In the genomic region with DNA sequence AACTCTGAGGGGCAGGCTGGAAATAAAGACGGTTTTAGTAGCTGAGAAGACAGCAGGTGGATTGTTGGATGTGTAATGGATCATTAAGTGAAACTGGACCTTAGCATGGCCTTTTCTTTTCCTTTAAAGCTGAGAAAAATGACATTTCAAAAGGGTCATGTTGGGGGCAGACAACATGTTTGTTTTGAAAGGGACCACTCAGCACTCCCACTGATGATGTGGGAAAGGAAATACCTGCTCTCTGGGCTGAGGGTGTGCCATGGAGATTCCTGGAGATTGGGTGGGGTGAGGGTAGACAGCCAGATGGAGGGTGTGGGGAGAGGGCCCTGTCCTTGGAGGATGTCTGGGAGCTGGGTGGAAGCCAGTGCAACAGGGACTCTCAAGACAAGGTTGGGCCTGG, we compare ENCODE assay signal across 19 cellular contexts.
"Had no signal": no experiment of that assay in that cellular context is flagged by ENCODE, and none has a peak within 500 bp of the region (broad histone marks: within the 10 kb centered on the region; RNA-seq: fewer than 3 reads in every experiment).

No MANE protein-coding gene starts in this region.

- H3K79me2 ChIP-seq: hepatocyte had no signal

- H3K9me3 Mint-ChIP-seq: activated naive CD8-positive, alpha-beta T cell treated with anti-CD3 and anti-CD28 coated beads, Interleukin-2, amount 10 ng/mL, durations not matched to agents 7 days and 5 days had no signal

- H3K27ac Mint-ChIP-seq: activated naive CD8-positive, alpha-beta T cell treated with anti-CD3 and anti-CD28 coated beads, Interleukin-2, amount 10 ng/mL, durations not matched to agents 7 days and 5 days; memory B cell; natural killer cell; T-helper 2 cell treated with Interferon-gamma antibody and Interleukin-4, amounts not matched to agents 5 μg/mL and 100 μg/mL, for 36 hours had no signal

- H3K36me3 Mint-ChIP-seq: natural killer cell had no signal

- H2AFZ ChIP-seq: hepatocyte had no signal

- H3K27me3 ChIP-seq: dorsolateral prefrontal cortex, hepatocyte, left lung, right lobe of liver, vagina had no signal

- H3K4me3 ChIP-seq: dorsolateral prefrontal cortex, hepatocyte, left lung, psoas muscle, right lobe of liver, spleen, vagina had no signal

- H3K4me3 Mint-ChIP-seq: activated naive CD8-positive, alpha-beta T cell treated with anti-CD3 and anti-CD28 coated beads, Interleukin-2, amount 10 ng/mL, durations not matched to agents 7 days and 5 days; memory B cell; natural killer cell; T-helper 2 cell treated with Interferon-gamma antibody and Interleukin-4, amounts not matched to agents 5 μg/mL and 100 μg/mL, for 36 hours had no signal

- H3K4me2 ChIP-seq: hepatocyte had no signal

- H3K36me3 ChIP-seq: left lung, right lobe of liver, spleen, vagina had no signal

- H3K9me3 ChIP-seq: left lung, psoas muscle, right lobe of liver had no signal

- ATAC-seq: esophagus mucosa, natural killer cell, psoas muscle had no signal

- H3K27ac ChIP-seq: dorsolateral prefrontal cortex, hepatocyte, left lung, psoas muscle, right lobe of liver, vagina had no signal

- DNase-seq: activated CD4-positive, alpha-beta T cell treated with anti-CD3 and anti-CD28 coated beads, Interleukin-2, amount 50 U/mL, for 1 hour; activated CD4-positive, CD25-positive, alpha-beta regulatory T cell; activated naive CD4-positive, alpha-beta T cell; activated naive CD8-positive, alpha-beta T cell treated with anti-CD3 and anti-CD28 coated beads, Interleukin-2, amount 10 ng/mL, durations not matched to agents 7 days and 5 days; activated T-cell treated with anti-CD3 and anti-CD28 coated beads for 4 hours; anterior cingulate cortex; dorsolateral prefrontal cortex; left lung; natural killer cell; occipital lobe; psoas muscle; right lobe of liver; spleen; stimulated activated CD4-positive, alpha-beta T cell treated with anti-CD3 and anti-CD28 coated beads, Interleukin-1b, Interleukin-23, amount 100 ng/mL, for 48 hours had no signal

- H3K4me1 Mint-ChIP-seq: activated naive CD8-positive, alpha-beta T cell treated with anti-CD3 and anti-CD28 coated beads, Interleukin-2, amount 10 ng/mL, durations not matched to agents 7 days and 5 days; memory B cell; natural killer cell had no signal
